Comparison of ENCODE assay signal across 1 cellular context in genomic region chr10:35126530-35127288, GRCh38.
TF ChIP-seq lines count a peak whose summit lies in the region.

CREM (plus strand) TSS chr10:35126846; CDS start chr10:35137836, 10,990 bp downstream.

TF ChIP-seq in HepG2, 621 proteins besides CTCF, POLR2A, EP300 and RAD21 (continued from another document and continues in another):
- TF ChIP-seq RERE (CRISPR knock-in tag; IDR thresholded peaks at IDR 0.05; ENCODE audit: low read depth) (no peak; the same call in 1 of the 2 replicates), ZNF326 (CRISPR knock-in tag; IDR thresholded peaks at IDR 0.05; ENCODE audit: borderline replicate concordance) (no peak), ZNF577 (CRISPR knock-in tag; IDR thresholded peaks at IDR 0.05; ENCODE audit: borderline replicate concordance, low read depth) (0 out of 2 replicates have a peak, but pooled peaks have one; percentile 49), SOX6 (IDR thresholded peaks at IDR 0.05) (no peak), SOX6 (CRISPR knock-in tag; IDR thresholded peaks at IDR 0.05) (peak; percentile 83), ZNF44 (CRISPR knock-in tag; IDR thresholded peaks at IDR 0.05) (no peak), ZNF260 (CRISPR knock-in tag; IDR thresholded peaks at IDR 0.05; ENCODE audit: borderline replicate concordance, low read depth) (no peak), PRMT3 (CRISPR knock-in tag; IDR thresholded peaks at IDR 0.05; ENCODE audit: borderline replicate concordance, low read depth) (no peak), ZNF775 (CRISPR knock-in tag; IDR thresholded peaks at IDR 0.05; ENCODE audit: borderline replicate concordance) (no peak), CREB3 (CRISPR knock-in tag; IDR thresholded peaks at IDR 0.05) (0 out of 2 replicates have a peak, but pooled peaks have one; percentile 76), ZC3H4 (CRISPR knock-in tag; IDR thresholded peaks at IDR 0.05; ENCODE audit: borderline replicate concordance) (no peak), ZNF891 (CRISPR knock-in tag; IDR thresholded peaks at IDR 0.05) (peak; percentile 83), GMEB2 (CRISPR knock-in tag; IDR thresholded peaks at IDR 0.05; ENCODE audit: low read depth) (peak; percentile 41; the same call in 1 of the 2 replicates), ZSCAN21 (CRISPR knock-in tag; IDR thresholded peaks at IDR 0.05; ENCODE audit: borderline replicate concordance) (peak; percentile 40; the same call in 1 of the 2 replicates), ZNF761 (CRISPR knock-in tag; conservative IDR thresholded peaks at IDR 0.05) (0 out of 2 replicates have a peak, but pooled peaks have one; percentile 31), HNRNPLL (IDR thresholded peaks at IDR 0.05; ENCODE audit: low read depth, low read length, poor library complexity, severe bottlenecking) (peak; percentile 99), ZNF781 (CRISPR knock-in tag; IDR thresholded peaks at IDR 0.05; ENCODE audit: borderline replicate concordance, not compliant biosample characterization) (peak; percentile 62), ZEB1 (IDR thresholded peaks at IDR 0.05; ENCODE audit: insufficient replicate concordance, low read depth) (peak; percentile 54), IRF9 (CRISPR knock-in tag; IDR thresholded peaks at IDR 0.05; ENCODE audit: borderline replicate concordance) (0 out of 2 replicates have a peak, but pooled peaks have one; percentile 30), ZNF747 (CRISPR knock-in tag; IDR thresholded peaks at IDR 0.05; ENCODE audit: borderline replicate concordance) (no peak), ZNF337 (CRISPR knock-in tag; IDR thresholded peaks at IDR 0.05; ENCODE audit: borderline replicate concordance, low read depth) (no peak), TFDP1 (CRISPR knock-in tag; IDR thresholded peaks at IDR 0.05; ENCODE audit: borderline replicate concordance) (peak; percentile 85), DBP (CRISPR knock-in tag; IDR thresholded peaks at IDR 0.05; ENCODE audit: not compliant biosample characterization) (no peak), BRCA1 (CRISPR knock-in tag; IDR thresholded peaks at IDR 0.05) (no peak), MNT (IDR thresholded peaks at IDR 0.05) (no peak), TBX3 (IDR thresholded peaks at IDR 0.05; ENCODE audit: borderline replicate concordance) (no peak), NR0B2 (CRISPR knock-in tag; IDR thresholded peaks at IDR 0.05) (peak; percentile 73; the same call in 1 of the 2 replicates), KMT2B (CRISPR knock-in tag; IDR thresholded peaks at IDR 0.05) (peak; percentile 59; the same call in 1 of the 2 replicates), ZNF570 (CRISPR knock-in tag; IDR thresholded peaks at IDR 0.05; ENCODE audit: borderline replicate concordance) (no peak), ZFAT (CRISPR knock-in tag; conservative IDR thresholded peaks at IDR 0.05) (0 out of 2 replicates have a peak, but pooled peaks have one; percentile 38), MAFG (CRISPR knock-in tag; IDR thresholded peaks at IDR 0.05) (no peak), HCFC1 (IDR thresholded peaks at IDR 0.05; ENCODE audit: low read depth, low read length) (peak; percentile 44; the same call in 1 of the 2 replicates), TRIM24 (CRISPR knock-in tag; IDR thresholded peaks at IDR 0.05) (no peak), MTA3 (CRISPR knock-in tag; IDR thresholded peaks at IDR 0.05) (no peak), THAP11 (CRISPR knock-in tag; IDR thresholded peaks at IDR 0.05) (peak; percentile 63), ETV5 (CRISPR knock-in tag; IDR thresholded peaks at IDR 0.05; ENCODE audit: borderline replicate concordance) (peak; percentile 48; the same call in 1 of the 2 replicates), HHEX (CRISPR knock-in tag; IDR thresholded peaks at IDR 0.05) (no peak), ZMYM2 (CRISPR knock-in tag; IDR thresholded peaks at IDR 0.05) (peak; percentile 78; the same call in 1 of the 2 replicates), FOXA1 (IDR thresholded peaks at IDR 0.05) (no peak), FOXA1 (CRISPR knock-in tag; IDR thresholded peaks at IDR 0.05) (no peak), ZNF777 (CRISPR knock-in tag; IDR thresholded peaks at IDR 0.05) (no peak; the same call in 1 of the 2 replicates), ZNF280D (CRISPR knock-in tag; IDR thresholded peaks at IDR 0.05) (peak; percentile 28; the same call in 1 of the 2 replicates), KAT7 (CRISPR knock-in tag; IDR thresholded peaks at IDR 0.05; ENCODE audit: borderline replicate concordance) (peak; percentile 68), SRSF1 (optimal IDR thresholded peaks at IDR 0.05; ENCODE audit: low read depth, low read length) (no peak)
